Comparison of ENCODE assay signal across 14 cellular contexts in genomic region chr19:5123646-5124045, GRCh38.
"Had no signal": no experiment of that assay in that cellular context is flagged by ENCODE, and none has a peak within 500 bp of the region (broad histone marks: within the 10 kb centered on the region; RNA-seq: fewer than 3 reads in every experiment).

No MANE protein-coding gene starts in this region.

- H3K36me3 Mint-ChIP-seq: activated CD8-positive, alpha-beta memory T cell treated with anti-CD3 and anti-CD28 coated beads, Interleukin-2, amount 10 ng/mL, durations not matched to agents 7 days and 5 days had no signal

- ATAC-seq: activated CD8-positive, alpha-beta memory T cell treated with anti-CD3 and anti-CD28 coated beads, Interleukin-2, amount 10 ng/mL, durations not matched to agents 7 days and 5 days; activated T-cell treated with anti-CD3 and anti-CD28 coated beads, Interleukin-2, amount 50 U/mL, for 4 hours; esophagus mucosa; left lobe of liver had no signal

- H3K9me3 Mint-ChIP-seq: activated B cell treated with CpG ODN at 0.5 μM for 24 hours; activated T-cell treated with anti-CD3 and anti-CD28 coated beads, Interleukin-2, amount 50 U/mL, for 4 hours; nephron progenitor cell had no signal

- DNase-seq: activated B cell treated with CpG ODN at 0.5 μM for 24 hours; activated CD8-positive, alpha-beta memory T cell treated with anti-CD3 and anti-CD28 coated beads, Interleukin-2, amount 10 ng/mL, durations not matched to agents 7 days and 5 days; activated effector memory CD4-positive, alpha-beta T cell treated with anti-CD3 and anti-CD28 coated beads, Interleukin-2, amount 50 U/mL, for 16 hours; activated T-cell treated with anti-CD3 and anti-CD28 coated beads, Interleukin-2, amount 50 U/mL, for 4 hours; anterior cingulate cortex; dorsolateral prefrontal cortex; nephron progenitor cell; ovary; stimulated activated CD4-positive, alpha-beta T cell treated with anti-CD3 and anti-CD28 coated beads, Interleukin-4, amount 100 ng/mL, for 1 hour; stimulated activated CD8-positive, alpha-beta memory T cell treated with anti-CD3 and anti-CD28 coated beads, Interleukin-4, amount 100 ng/mL, for 48 hours; stomach had no signal

- H3K4me3 Mint-ChIP-seq: activated B cell treated with CpG ODN at 0.5 μM for 24 hours; activated CD8-positive, alpha-beta memory T cell treated with anti-CD3 and anti-CD28 coated beads, Interleukin-2, amount 10 ng/mL, durations not matched to agents 7 days and 5 days; activated naive CD8-positive, alpha-beta T cell; activated T-cell treated with anti-CD3 and anti-CD28 coated beads, Interleukin-2, amount 50 U/mL, for 4 hours; nephron progenitor cell had no signal

- H3K27me3 Mint-ChIP-seq: activated B cell treated with CpG ODN at 0.5 μM for 24 hours; activated CD8-positive, alpha-beta memory T cell treated with anti-CD3 and anti-CD28 coated beads, Interleukin-2, amount 10 ng/mL, durations not matched to agents 7 days and 5 days; activated naive CD8-positive, alpha-beta T cell had no signal

- H3K27ac Mint-ChIP-seq: activated CD8-positive, alpha-beta memory T cell treated with anti-CD3 and anti-CD28 coated beads, Interleukin-2, amount 10 ng/mL, durations not matched to agents 7 days and 5 days; activated naive CD8-positive, alpha-beta T cell; nephron progenitor cell had no signal
